ENCODE assay signal across 9 cellular contexts in the genomic region with DNA sequence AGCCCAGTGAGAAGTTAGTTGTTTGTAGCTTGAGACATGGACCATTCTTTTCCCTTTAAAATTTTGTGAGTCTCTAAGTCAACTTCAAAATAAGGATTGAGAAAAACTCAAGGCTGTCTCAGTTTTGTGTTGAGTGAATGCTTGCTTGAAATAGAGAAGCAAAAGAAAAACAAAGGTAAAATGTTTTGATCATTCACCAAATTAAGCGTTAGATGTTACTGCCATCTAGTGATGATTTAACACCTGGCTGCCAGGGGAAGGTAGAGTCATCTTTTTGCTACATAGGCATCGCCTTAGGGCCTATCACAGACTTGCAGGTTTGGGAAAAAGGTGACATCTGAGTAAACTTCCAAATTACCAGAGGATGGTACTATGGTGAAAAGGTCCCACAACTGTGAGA.
DNase-seq lines count a peak whose midpoint lies in the region; ATAC-seq and TF ChIP-seq lines count a peak whose summit lies in the region.
"Had no signal": no experiment of that assay in that cellular context is flagged by ENCODE, and none has a peak within 500 bp of the region (broad histone marks: within the 10 kb centered on the region; RNA-seq: fewer than 3 reads in every experiment).

No MANE protein-coding gene starts in this region.

- no peak overlapping the region for H3K4me3 ChIP-seq in HEK293 (ENCODE audit: low read depth, low read length)

- ATAC-seq in GM19452 (IDR thresholded peaks at IDR 0.05; ENCODE audit: unreplicated experiment), result no peak
- ATAC-seq in esophagus mucosa, result no peak

- no peaks in the 10 kb centered on the region for H3K36me3 ChIP-seq in HEK293 (ENCODE audit: control insufficient read depth in 2 of 2, insufficient read depth in 1 of 2, low read length in 2 of 2)

- CTCF ChIA-PET in HEK293 (lab: Yijun Ruan, JAX), result interaction anchor here (0.6 to 1.2 kb wide), 9 partner anchors 9 to 299 kb away, joined by 3 to 6 read pairs (median 3); no protein-coding TSS in a partner anchor
- CTCF ChIA-PET in RWPE1 (lab: Yijun Ruan, JAX), result no interaction called here

- no peaks in the 10 kb centered on the region for H3K4me1 ChIP-seq in HEK293 (ENCODE audit: control insufficient read depth, insufficient read depth, low read length)

- no peak overlapping the region for H3K27ac ChIP-seq in HEK293 (ENCODE audit: extremely low read depth, low read depth, low read length)
- no peak overlapping the region for H3K27ac ChIP-seq in RWPE1

- POLR2A ChIA-PET in HEK293 (lab: Yijun Ruan, JAX) (no interaction called here), RWPE1 (lab: Yijun Ruan, JAX; ENCODE audit: low non-redundant PET) (no interaction called here)

- no peaks in the 10 kb centered on the region for H3K9me3 ChIP-seq in HEK293 (ENCODE audit: control insufficient read depth, insufficient read depth, low read depth, low read length)

- peak; percentile 4 for DNase-seq in GF-D8 (lab: John Stamatoyannopoulos, UW)
- DNase-seq in RWPE1 (ENCODE audit: low spot score), result peak; percentile 16
- DNase-seq in kidney tubule cell (ENCODE audit: low spot score), result peak; percentile 13
- DNase-seq in NCI-H2196 treated with DMSO at 0.1 percent for 48 hours (lab: John Stamatoyannopoulos, UW; ENCODE audit: unreplicated experiment), result no peak
- DNase-seq in NOMO-1 (lab: John Stamatoyannopoulos, UW; ENCODE audit: unreplicated experiment in 2 of 2), result no peak
- DNase-seq: activated CD4-positive, alpha-beta memory T cell treated with anti-CD3 and anti-CD28 coated beads, Interleukin-2, amount 10 ng/mL, durations not matched to agents 7 days and 5 days had no signal

- TF ChIP-seq CTCF in HEK293 (tag by site-specific recombination; IDR thresholded peaks at IDR 0.05), result no peak
- peak; percentile 28; the same call in 1 of the 2 replicates for TF ChIP-seq CTCF in RWPE1 (conservative IDR thresholded peaks at IDR 0.05; ENCODE audit: low read depth)

TF ChIP-seq in HEK293, 187 proteins besides CTCF, POLR2A, EP300 and RAD21:
- TF ChIP-seq ZNF654 (tag by site-specific recombination; IDR thresholded peaks at IDR 0.05; ENCODE audit: low read depth), result peak; percentile 42
- TF ChIP-seq ZNF629 (tag by site-specific recombination; IDR thresholded peaks at IDR 0.05), result no peak

Comparison
In these comparisons a context has a peak if more than half of its experiments do, and no peak if none do; other contexts are left out.
1. DNase-seq: peak in GF-D8 (single experiment), RWPE1 (single experiment) and kidney tubule cell (single experiment); none in NCI-H2196 treated with DMSO at 0.1 percent for 48 hours (single experiment) and NOMO-1 (0 of 2).